ENCODE assay signal across 8 cellular contexts in genomic region chrX:54181196-54181953, GRCh38. TPM values are rescaled to one million over a fixed set of nuclear protein-coding genes. Genes with fewer than 3 reads are reported as not detected.
DNase-seq lines count a peak whose midpoint lies in the region; ATAC-seq and TF ChIP-seq lines count a peak whose summit lies in the region.

No MANE protein-coding gene starts in this region.

- DNase-seq in GM23248 (peak; percentile 17), kidney tubule cell (ENCODE audit: low spot score) (peak; percentile 27), C1 segment of cervical spinal cord (lab: John Stamatoyannopoulos, UW) (no peak), KG1 (lab: John Stamatoyannopoulos, UW) (no peak), NCI-H1092 (lab: John Stamatoyannopoulos, UW) (no peak)
- no peak for DNase-seq in stimulated activated CD4-positive, alpha-beta T cell treated with anti-CD3 and anti-CD28 coated beads, Interleukin-4, amount 100 ng/mL, for 24 hours

- peak overlapping the region; percentile 79 for H3K4me3 ChIP-seq in GM23248

- H3K36me3 ChIP-seq in GM23248 (ENCODE audit: low read depth) = no peaks in the 10 kb centered on the region

- peak overlapping the region; percentile 76 for H3K27ac Mint-ChIP-seq in activated T-helper 17 cell treated with anti-CD3 and anti-CD28 coated beads, Interleukin-2, amount 50 U/mL, for 72 hours

- WGBS in GM23248 (ENCODE audit: low coverage in 1 of 2, low lambda C conversion rate in 2 of 2, missing lambda C conversion rate in 2 of 2), 2 experiments = 61 to 71% methylated on average over 3 to 4 of the region's 4 CpGs

- in situ Hi-C loops in GM23248 (cut with MboI) = no loop called here

- no peaks in the 10 kb centered on the region for H3K9me3 ChIP-seq in GM23248 (ENCODE audit: low read depth)

- peaks cover 36% of the 10 kb centered on the region for H3F3A ChIP-seq in GM23248 (ENCODE audit: insufficient read depth)

- peak overlapping the region; percentile 85 for H3K4me3 Mint-ChIP-seq in activated T-helper 17 cell treated with anti-CD3 and anti-CD28 coated beads, Interleukin-2, amount 50 U/mL, for 72 hours

- no peaks in the 10 kb centered on the region for H3K27me3 ChIP-seq in GM23248 (replicated peaks; ENCODE audit: insufficient read depth)

- peaks cover 43% of the 10 kb centered on the region for H3K4me1 Mint-ChIP-seq in activated T-helper 17 cell treated with anti-CD3 and anti-CD28 coated beads, Interleukin-2, amount 50 U/mL, for 72 hours

- H3K9me2 ChIP-seq in GM23248 (ENCODE audit: insufficient read depth) = no peaks in the 10 kb centered on the region

- H4K20me1 ChIP-seq in GM23248 (ENCODE audit: insufficient read depth) = no peaks in the 10 kb centered on the region

- peaks cover 56% of the 10 kb centered on the region for H3K79me2 ChIP-seq in GM23248 (ENCODE audit: insufficient read depth)

- TF ChIP-seq CTCF in 22Rv1 (IDR thresholded peaks at IDR 0.05) = no peak

- no peak for ATAC-seq in activated T-helper 17 cell treated with anti-CD3 and anti-CD28 coated beads, Interleukin-2, amount 50 U/mL, for 72 hours (replicated peaks)

- H2AFZ ChIP-seq in GM23248 = no peak overlapping the region

- peak overlapping the region; percentile 83 for H3K4me2 ChIP-seq in GM23248 (ENCODE audit: unreplicated experiment)

- H3K9me3 Mint-ChIP-seq in activated T-helper 17 cell treated with anti-CD3 and anti-CD28 coated beads, Interleukin-2, amount 50 U/mL, for 72 hours = no peaks in the 10 kb centered on the region

- no peaks in the 10 kb centered on the region for H3K27me3 Mint-ChIP-seq in activated T-helper 17 cell treated with anti-CD3 and anti-CD28 coated beads, Interleukin-2, amount 50 U/mL, for 72 hours

- peaks cover 37% of the 10 kb centered on the region for H3K4me1 ChIP-seq in GM23248 (ENCODE audit: insufficient read depth)

- peaks cover 54% of the 10 kb centered on the region for H3K36me3 Mint-ChIP-seq in activated T-helper 17 cell treated with anti-CD3 and anti-CD28 coated beads, Interleukin-2, amount 50 U/mL, for 72 hours (ENCODE audit: low read depth)

- peak overlapping the region; percentile 89; the same call in 1 of the 2 replicates for H3K27ac ChIP-seq in 22Rv1
- H3K27ac ChIP-seq in GM23248 = peak overlapping the region; percentile 70

- H3K9ac ChIP-seq in GM23248 = peak overlapping the region; percentile 82

RNA-seq across cellular contexts. Expression of gene FAM120C, which starts 1.7 kb away (rescaled TPM):
- total RNA-seq in GM23248 (2014; rRNA removed; shearing (Covaris generic)) = 4.5 and 4.9 TPM in 2 replicates
- polyA plus RNA-seq in GM23248 (2016; fragmentation: Nextera tagmentation; extraction: Ambion mirVana) = 4.1 and 4.3 TPM in 2 replicates
- 1 to 10 TPM; 6.2 to 7.8 TPM for total RNA-seq in activated T-helper 17 cell treated with anti-CD3 and anti-CD28 coated beads, Interleukin-2, amount 50 U/mL, for 72 hours

Comparison
In these comparisons a context has a peak if more than half of its experiments do, and no peak if none do; other contexts are left out.
1. DNase-seq: peak in GM23248 (single experiment) and kidney tubule cell (single experiment); none in C1 segment of cervical spinal cord (0 of 14), KG1 (single experiment), stimulated activated CD4-positive, alpha-beta T cell treated with anti-CD3 and anti-CD28 coated beads, Interleukin-4, amount 100 ng/mL, for 24 hours (single experiment) and NCI-H1092 (single experiment).